ENCODE assay signal across 27 cellular contexts in genomic region chr3:115403791-115404190, GRCh38.
"Had no signal": no experiment of that assay in that cellular context is flagged by ENCODE, and none has a peak within 500 bp of the region (broad histone marks: within the 10 kb centered on the region; RNA-seq: fewer than 3 reads in every experiment).

No MANE protein-coding gene starts in this region.

- H3K4me3 ChIP-seq: gastroesophageal sphincter, left ventricle myocardium inferior, lung, mucosa of descending colon, psoas muscle, sigmoid colon, stomach, thyroid gland, upper lobe of right lung had no signal

- H3K27ac ChIP-seq: gastroesophageal sphincter, left ventricle myocardium inferior, neutrophil, parathyroid adenoma, psoas muscle, sigmoid colon, stomach, thyroid gland, upper lobe of right lung had no signal

- H3K9ac ChIP-seq: parathyroid adenoma had no signal

- FAIRE-seq: colon had no signal

- H2AFZ ChIP-seq: parathyroid adenoma had no signal

- H3K79me2 ChIP-seq: parathyroid adenoma had no signal

- DNase-seq: activated CD4-positive, alpha-beta memory T cell treated with anti-CD3 and anti-CD28 coated beads, Interleukin-2, amount 10 ng/mL, durations not matched to agents 7 days and 5 days; activated CD4-positive, alpha-beta T cell treated with anti-CD3 and anti-CD28 coated beads for 1 hour; activated CD4-positive, alpha-beta T cell treated with anti-CD3 and anti-CD28 coated beads, Interleukin-2, amount 10 ng/mL, durations not matched to agents 7 days and 5 days; activated naive CD8-positive, alpha-beta T cell treated with anti-CD3 and anti-CD28 coated beads, Interleukin-2, amount 50 U/mL, for 24 hours; activated T-cell treated with anti-CD3 and anti-CD28 coated beads, Interleukin-2, amount 50 U/mL, for 4 hours; dermis blood vessel endothelial cell; effector CD4-positive, alpha-beta T cell; erythroblast; head of caudate nucleus; hypothalamus; left ventricle myocardium inferior; mucosa of descending colon; psoas muscle; sigmoid colon; stimulated activated CD4-positive, alpha-beta T cell treated with anti-CD3 and anti-CD28 coated beads, Interleukin-15, amount 100 ng/mL, for 24 hours; stimulated activated CD4-positive, alpha-beta T cell treated with anti-CD3 and anti-CD28 coated beads, Interleukin-2, amount 100 ng/mL, for 24 hours; stimulated activated naive B cell treated with anti-CD40 and anti-IgM and Interleukin-4, amounts not matched to agents 10 μg/mL and 1 μg/mL and 100 μg/mL, for 72 hours; stomach; T-helper 2 cell; thyroid gland; upper lobe of right lung had no signal

- H3K9me3 ChIP-seq: gastroesophageal sphincter, left ventricle myocardium inferior, mucosa of descending colon, neutrophil, psoas muscle, sigmoid colon, stomach, thyroid gland, upper lobe of right lung had no signal

- H3K27me3 ChIP-seq: gastroesophageal sphincter, neutrophil, sigmoid colon, stomach, thyroid gland, upper lobe of right lung had no signal

- H3K4me1 ChIP-seq: gastroesophageal sphincter, left ventricle myocardium inferior, parathyroid adenoma, psoas muscle, sigmoid colon, stomach, thyroid gland, upper lobe of right lung had no signal

- ATAC-seq: activated naive CD8-positive, alpha-beta T cell treated with anti-CD3 and anti-CD28 coated beads, Interleukin-2, amount 50 U/mL, for 24 hours; activated T-cell treated with anti-CD3 and anti-CD28 coated beads, Interleukin-2, amount 50 U/mL, for 4 hours; gastroesophageal sphincter; mucosa of descending colon; psoas muscle; stimulated activated naive B cell treated with anti-CD40 and anti-IgM and Interleukin-4, amounts not matched to agents 10 μg/mL and 1 μg/mL and 100 μg/mL, for 72 hours; upper lobe of right lung; WTC11 had no signal

- H3K36me3 ChIP-seq: gastroesophageal sphincter, left ventricle myocardium inferior, neutrophil, sigmoid colon, stomach, thyroid gland, upper lobe of right lung had no signal
